In genomic region chr14:65255583-65256443, GRCh38 we compare ENCODE assay signal across 9 cellular contexts.
A peak's percentile ranks its signal among the peaks of the same experiment; 100 is the strongest.
DNase-seq lines count a peak whose midpoint lies in the region; ATAC-seq and TF ChIP-seq lines count a peak whose summit lies in the region.
"Had no signal": no experiment of that assay in that cellular context is flagged by ENCODE, and none has a peak within 500 bp of the region (broad histone marks: within the 10 kb centered on the region; RNA-seq: fewer than 3 reads in every experiment).

No MANE protein-coding gene starts in this region.

- TF ChIP-seq POLR2A in vagina (IDR thresholded peaks at IDR 0.05) = no peak

- no peaks in the 10 kb centered on the region for H3K36me3 ChIP-seq in lung (ENCODE audit: control insufficient read depth in 2 of 2, insufficient read depth in 2 of 2, low read length in 2 of 2)
- no peaks in the 10 kb centered on the region for H3K36me3 ChIP-seq in vagina
- H3K36me3 ChIP-seq: brain microvascular endothelial cell had no signal

- H3K4me3 Mint-ChIP-seq in Calu3 (ENCODE audit: low read depth, unreplicated experiment) (peak overlapping the region; percentile 24), WTC11 (peak overlapping the region; percentile 55)

- H3K27ac Mint-ChIP-seq in Calu3 (ENCODE audit: unreplicated experiment) = peak overlapping the region; percentile 94
- peak overlapping the region; percentile 98 for H3K27ac Mint-ChIP-seq in WTC11

- POLR2A ChIA-PET in WTC11 (lab: Charles Lee) = interaction anchor here (0.7 to 1.5 kb wide), 3 partner anchors 11 to 156 kb away, joined by 3 to 4 read pairs (median 3); partner anchors contain the start of gene FUT8

- CTCF ChIA-PET in Calu3 (lab: Charles Lee) = interaction anchor here (0.6 to 1.8 kb wide), 6 partner anchors 12 to 156 kb away, joined by 3 to 7 read pairs (median 4); no protein-coding TSS in a partner anchor
- CTCF ChIA-PET in WTC11 (lab: Charles Lee) = interaction anchor here (0.9 to 1.7 kb wide), 4 partner anchors 31 to 159 kb away, joined by 3 to 10 read pairs (median 4); partner anchors contain the start of gene FUT8

- H3K36me3 Mint-ChIP-seq in Calu3 (ENCODE audit: insufficient read depth, unreplicated experiment) = peaks cover 34% of the 10 kb centered on the region
- peaks cover 9% of the 10 kb centered on the region for H3K36me3 Mint-ChIP-seq in WTC11

- no peaks in the 10 kb centered on the region for H3K27me3 Mint-ChIP-seq in Calu3 (ENCODE audit: unreplicated experiment)
- no peaks in the 10 kb centered on the region for H3K27me3 Mint-ChIP-seq in WTC11 (ENCODE audit: low read depth)

- DNase-seq in Calu3 (peak; percentile 89), LoVo (ENCODE audit: low spot score) (peak; percentile 76), WTC11 (ENCODE audit: low spot score) (peak; percentile 84), lung (ENCODE audit: low spot score) (peak; percentile 42), coronary artery (ENCODE audit: low spot score) (no peak), vagina (ENCODE audit: extremely low spot score in 2 of 2) (no peak), GDM1 (lab: John Stamatoyannopoulos, UW) (no peak)

- H3K4me3 ChIP-seq in lung = no peak overlapping the region
- no peak overlapping the region for H3K4me3 ChIP-seq in coronary artery
- no peak overlapping the region for H3K4me3 ChIP-seq in vagina

- H3K27ac ChIP-seq in lung (ENCODE audit: low read depth in 1 of 2, low read length in 1 of 2) = no peak overlapping the region
- no peak overlapping the region for H3K27ac ChIP-seq in coronary artery
- no peak overlapping the region for H3K27ac ChIP-seq in vagina

- no TSS peak for BruUV-seq in Calu3 (replicated peaks; lab: Mats Ljungman, UMichigan)

- peak; percentile 99 for ATAC-seq in WTC11
- ATAC-seq in lung (ENCODE audit: insufficient read depth, low FRiP score) = no peak
- no peak for ATAC-seq in GM18909 (IDR thresholded peaks at IDR 0.05; ENCODE audit: poor library complexity, unreplicated experiment)

- H3K9me3 Mint-ChIP-seq in Calu3 (ENCODE audit: low read depth, unreplicated experiment) (peaks cover 8% of the 10 kb centered on the region), WTC11 (peaks cover 19% of the 10 kb centered on the region)

- intact Hi-C loops in Calu3 (cut with micrococcal nuclease; ENCODE audit: unreplicated experiment) = no loop called here
- intact Hi-C loops in vagina (cut with DNase I) = no loop called here

- no peak for TF ChIP-seq CTCF in Calu3 (IDR thresholded peaks at IDR 0.05; ENCODE audit: unreplicated experiment)
- TF ChIP-seq CTCF in WTC11 (IDR thresholded peaks at IDR 0.05) = no peak
- TF ChIP-seq CTCF in lung (IDR thresholded peaks at IDR 0.05; ENCODE audit: control extremely low read depth, extremely low read depth) = no peak
- TF ChIP-seq CTCF in coronary artery (IDR thresholded peaks at IDR 0.05) = no peak
- no peak for TF ChIP-seq CTCF in vagina (IDR thresholded peaks at IDR 0.05)

- H3K4me1 ChIP-seq in lung (ENCODE audit: control insufficient read depth in 2 of 2, insufficient read depth in 2 of 2, low read length in 2 of 2) (no peaks in the 10 kb centered on the region), vagina (peaks cover 13% of the 10 kb centered on the region)

- no peaks in the 10 kb centered on the region for H3K27me3 ChIP-seq in lung (ENCODE audit: control insufficient read depth, insufficient read depth)
- H3K27me3 ChIP-seq in vagina = no peaks in the 10 kb centered on the region
- H3K27me3 ChIP-seq: brain microvascular endothelial cell had no signal

- peaks cover 0 to 2% of the 10 kb centered on the region in 2 donors for H3K9me3 ChIP-seq in lung (ENCODE audit: control insufficient read depth in 2 of 2, insufficient read depth in 1 of 2, low read length in 1 of 2)
- H3K9me3 ChIP-seq in vagina = no peaks in the 10 kb centered on the region

- WGBS in lung, 2 donors = 48 to 55% methylated on average over 8 of the region's 8 CpGs

- peaks cover 63% of the 10 kb centered on the region for H3K4me1 Mint-ChIP-seq in Calu3 (ENCODE audit: low read depth, unreplicated experiment)
- H3K4me1 Mint-ChIP-seq in WTC11 = peaks cover 26% of the 10 kb centered on the region

TF ChIP-seq in WTC11, 78 proteins besides CTCF, POLR2A, EP300 and RAD21 (continues in another document):
- no peak for TF ChIP-seq CBFB (CRISPR knock-in tag; IDR thresholded peaks at IDR 0.05; ENCODE audit: low read depth)
- TF ChIP-seq MAX (CRISPR knock-in tag; IDR thresholded peaks at IDR 0.05) = peak; percentile 39; the same call in 1 of the 2 replicates
- TF ChIP-seq ETV6 (CRISPR knock-in tag; IDR thresholded peaks at IDR 0.05) = peak; percentile 53; the same call in 1 of the 2 replicates
- TF ChIP-seq JAZF1 (CRISPR knock-in tag; IDR thresholded peaks at IDR 0.05) = no peak
- 0 out of 2 replicates have a peak, but pooled peaks have one; percentile 61 for TF ChIP-seq ERG (CRISPR knock-in tag; IDR thresholded peaks at IDR 0.05)
- TF ChIP-seq USF1 (CRISPR knock-in tag; IDR thresholded peaks at IDR 0.05) = no peak
- TF ChIP-seq ZNF423 (CRISPR knock-in tag; IDR thresholded peaks at IDR 0.05) = peak; percentile 83
- 0 out of 2 replicates have a peak, but pooled peaks have one; percentile 23 for TF ChIP-seq CREM (CRISPR knock-in tag; IDR thresholded peaks at IDR 0.05)
- TF ChIP-seq PRDM15 (CRISPR knock-in tag; IDR thresholded peaks at IDR 0.05) = no peak
- TF ChIP-seq NFYB (CRISPR knock-in tag; conservative IDR thresholded peaks at IDR 0.05; ENCODE audit: low read depth) = 0 out of 2 replicates have a peak, but pooled peaks have one; percentile 29

Comparison
In these comparisons a context has a peak if more than half of its experiments do, and no peak if none do; other contexts are left out.
1. DNase-seq: peak in Calu3 (single experiment), LoVo (single experiment), WTC11 (single experiment) and lung (single experiment); none in coronary artery (single experiment), vagina (0 of 2) and GDM1 (single experiment).